26 cellular contexts compared by ENCODE assay signal in the genomic region with DNA sequence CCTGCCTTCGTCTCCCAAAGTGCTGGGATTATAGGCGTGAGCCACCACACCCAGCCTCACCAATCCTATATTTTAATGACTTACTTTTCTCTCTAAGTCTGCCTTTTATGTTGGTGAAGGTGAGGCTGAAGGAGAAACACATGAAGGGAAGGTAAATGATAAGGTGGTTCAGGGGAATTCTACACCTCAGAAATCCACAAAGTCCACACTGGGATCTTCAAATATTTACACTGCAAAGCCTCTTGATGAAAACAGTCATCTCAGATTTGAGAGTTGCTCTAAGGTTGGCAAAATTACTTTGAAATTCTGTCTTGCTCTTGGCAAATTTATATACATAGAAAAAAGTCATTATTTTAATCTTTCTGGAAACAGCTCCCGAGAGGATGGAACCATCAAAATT. TPM values are rescaled to one million over a fixed set of nuclear protein-coding genes. Genes with fewer than 3 reads are reported as not detected.
"Had no signal": no experiment of that assay in that cellular context is flagged by ENCODE, and none has a peak within 500 bp of the region (broad histone marks: within the 10 kb centered on the region; RNA-seq: fewer than 3 reads in every experiment).

No MANE protein-coding gene starts in this region.

- ATAC-seq: effector memory CD8-positive, alpha-beta T cell; esophagus mucosa; gastrocnemius medialis; heart right ventricle; left colon; left lobe of liver; left ventricle myocardium superior had no signal

- DNase-seq: colonic mucosa; cortex of kidney; effector CD8-positive, alpha-beta T cell; effector memory CD8-positive, alpha-beta T cell; endodermal cell; erythroblast; esophagus squamous epithelium; foreskin fibroblast; foreskin melanocyte; gastrocnemius medialis; glutamatergic neuron; head of caudate nucleus; heart right ventricle; hypothalamus; immature natural killer cell; islet precursor cell; kidney; kidney glomerular epithelial cell; left colon; left ventricle myocardium superior; lower lobe of right lung; mesendoderm; midbrain had no signal

- H3K4me1 ChIP-seq: colonic mucosa, esophagus squamous epithelium, gastrocnemius medialis, heart right ventricle, lower lobe of right lung had no signal

- FAIRE-seq: kidney had no signal

- H3K36me3 ChIP-seq: colonic mucosa, esophagus squamous epithelium, gastrocnemius medialis, heart right ventricle, lower lobe of right lung had no signal

- H3K27me3 ChIP-seq: colonic mucosa, gastrocnemius medialis, heart right ventricle had no signal

- H3K4me3 ChIP-seq: colonic mucosa, esophagus squamous epithelium, gastrocnemius medialis, heart right ventricle, lower lobe of right lung had no signal

- H3K27ac ChIP-seq: colonic mucosa, epithelial cell of prostate, esophagus squamous epithelium, gastrocnemius medialis, heart right ventricle, lower lobe of right lung had no signal

- H3K9me3 ChIP-seq: colonic mucosa, esophagus squamous epithelium, gastrocnemius medialis, heart right ventricle, lower lobe of right lung had no signal

RNA-seq across cellular contexts. Expression of gene CACHD1, which starts 42.0 kb away (rescaled TPM):
- polyA plus RNA-seq: immature natural killer cell had no signal
